In the genomic region with DNA sequence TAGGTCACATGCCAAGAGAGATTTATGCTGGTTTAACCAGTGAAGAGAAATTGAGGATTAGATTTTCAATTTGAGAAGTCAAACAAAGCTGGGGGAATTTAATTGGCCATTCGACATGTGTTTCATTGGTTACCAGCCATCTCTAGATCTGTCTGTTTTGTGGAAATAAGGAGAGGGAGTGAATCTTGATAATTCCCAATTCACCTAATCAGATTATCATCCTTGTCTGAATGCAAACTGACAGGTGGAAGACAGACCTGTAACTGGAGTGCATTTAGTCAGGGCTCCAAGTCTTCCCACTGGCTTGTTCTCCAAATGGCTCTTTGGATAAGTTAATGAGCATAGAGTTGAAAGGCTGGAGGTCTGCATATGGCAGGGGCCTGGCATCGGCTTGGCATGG, we compare ENCODE assay signal across 27 cellular contexts.
"Had no signal": no experiment of that assay in that cellular context is flagged by ENCODE, and none has a peak within 500 bp of the region (broad histone marks: within the 10 kb centered on the region; RNA-seq: fewer than 3 reads in every experiment).

No MANE protein-coding gene starts in this region.

- H3K4me1 Mint-ChIP-seq: activated CD4-positive, alpha-beta T cell treated with anti-CD3 and anti-CD28 coated beads, Interleukin-2, amount 10 ng/mL, durations not matched to agents 7 days and 5 days; activated naive CD8-positive, alpha-beta T cell treated with anti-CD3 and anti-CD28 coated beads, Interleukin-2, amount 50 U/mL, for 24 hours; brain; T-cell had no signal

- H3K4me3 Mint-ChIP-seq: activated CD4-positive, alpha-beta memory T cell treated with anti-CD3 and anti-CD28 coated beads for 36 hours; activated CD4-positive, alpha-beta T cell treated with anti-CD3 and anti-CD28 coated beads, Interleukin-2, amount 10 ng/mL, durations not matched to agents 7 days and 5 days; activated naive CD8-positive, alpha-beta T cell treated with anti-CD3 and anti-CD28 coated beads, Interleukin-2, amount 50 U/mL, for 24 hours; activated T-cell treated with anti-CD3 and anti-CD28 coated beads, Interleukin-2, amount 50 U/mL, for 4 hours; brain; T-cell had no signal

- H3K9ac ChIP-seq: KMS-11 had no signal

- DNase-seq: activated CD4-positive, alpha-beta memory T cell treated with anti-CD3 and anti-CD28 coated beads for 36 hours; activated CD4-positive, alpha-beta T cell treated with anti-CD3 and anti-CD28 coated beads, Interleukin-2, amount 10 ng/mL, durations not matched to agents 7 days and 5 days; activated CD4-positive, CD25-positive, alpha-beta regulatory T cell; activated CD8-positive, alpha-beta memory T cell treated with anti-CD3 and anti-CD28 coated beads for 24 hours; activated effector memory CD4-positive, alpha-beta T cell treated with anti-CD3 and anti-CD28 coated beads, Interleukin-2, amount 50 U/mL, for 16 hours; activated naive CD4-positive, alpha-beta T cell treated with Interleukin-2 at 50 U/mL for 16 hours; activated naive CD8-positive, alpha-beta T cell treated with anti-CD3 and anti-CD28 coated beads, Interleukin-2, amount 50 U/mL, for 24 hours; activated T-cell treated with anti-CD3 and anti-CD28 coated beads, Interleukin-2, amount 50 U/mL, for 4 hours; amniotic stem cell; NCI-H1092; NCI-H1417; NCI-H1694 treated with DMSO at 0.1 percent for 48 hours; NCI-H2029 treated with DMSO at 0.1 percent for 48 hours; NCI-H345; NCI-H510A; NCI-H748 treated with DMSO at 0.1 percent for 48 hours; RPMI8226; SHP77; T-cell; T-helper 2 cell had no signal

- H3K9me3 ChIP-seq: ascending aorta, SJSA1 had no signal

- H3K9me3 Mint-ChIP-seq: activated CD4-positive, alpha-beta memory T cell treated with anti-CD3 and anti-CD28 coated beads for 36 hours; activated CD4-positive, alpha-beta T cell treated with anti-CD3 and anti-CD28 coated beads, Interleukin-2, amount 10 ng/mL, durations not matched to agents 7 days and 5 days; activated naive CD8-positive, alpha-beta T cell treated with anti-CD3 and anti-CD28 coated beads, Interleukin-2, amount 50 U/mL, for 24 hours; activated T-cell treated with anti-CD3 and anti-CD28 coated beads, Interleukin-2, amount 50 U/mL, for 4 hours had no signal

- H3K4me3 ChIP-seq: ascending aorta, cardiac muscle cell, SJSA1 had no signal

- H3K27ac Mint-ChIP-seq: activated CD4-positive, alpha-beta memory T cell treated with anti-CD3 and anti-CD28 coated beads for 36 hours; activated CD4-positive, alpha-beta T cell treated with anti-CD3 and anti-CD28 coated beads, Interleukin-2, amount 10 ng/mL, durations not matched to agents 7 days and 5 days; activated naive CD4-positive, alpha-beta T cell treated with anti-CD3 and anti-CD28 coated beads, Interleukin-2, amount 50 U/mL, for 72 hours; activated naive CD8-positive, alpha-beta T cell treated with anti-CD3 and anti-CD28 coated beads, Interleukin-2, amount 50 U/mL, for 24 hours; brain; T-cell had no signal

- H3K27ac ChIP-seq: ascending aorta, cardiac muscle cell, KMS-11, SJSA1 had no signal

- H3K27me3 Mint-ChIP-seq: activated CD4-positive, alpha-beta T cell treated with anti-CD3 and anti-CD28 coated beads, Interleukin-2, amount 10 ng/mL, durations not matched to agents 7 days and 5 days; activated naive CD8-positive, alpha-beta T cell treated with anti-CD3 and anti-CD28 coated beads, Interleukin-2, amount 50 U/mL, for 24 hours; T-cell had no signal

- H3K27me3 ChIP-seq: ascending aorta, cardiac muscle cell, SJSA1 had no signal

- H3K36me3 ChIP-seq: ascending aorta, cardiac muscle cell, SJSA1 had no signal

- H3K4me1 ChIP-seq: ascending aorta had no signal

- H3K4me2 ChIP-seq: KMS-11 had no signal

- ATAC-seq: activated naive CD4-positive, alpha-beta T cell treated with anti-CD3 and anti-CD28 coated beads, Interleukin-2, amount 50 U/mL, for 72 hours; activated naive CD8-positive, alpha-beta T cell treated with anti-CD3 and anti-CD28 coated beads, Interleukin-2, amount 50 U/mL, for 24 hours; activated T-cell treated with anti-CD3 and anti-CD28 coated beads, Interleukin-2, amount 50 U/mL, for 4 hours; Panc1; T-cell had no signal
